12 cellular contexts compared by ENCODE assay signal in the genomic region with DNA sequence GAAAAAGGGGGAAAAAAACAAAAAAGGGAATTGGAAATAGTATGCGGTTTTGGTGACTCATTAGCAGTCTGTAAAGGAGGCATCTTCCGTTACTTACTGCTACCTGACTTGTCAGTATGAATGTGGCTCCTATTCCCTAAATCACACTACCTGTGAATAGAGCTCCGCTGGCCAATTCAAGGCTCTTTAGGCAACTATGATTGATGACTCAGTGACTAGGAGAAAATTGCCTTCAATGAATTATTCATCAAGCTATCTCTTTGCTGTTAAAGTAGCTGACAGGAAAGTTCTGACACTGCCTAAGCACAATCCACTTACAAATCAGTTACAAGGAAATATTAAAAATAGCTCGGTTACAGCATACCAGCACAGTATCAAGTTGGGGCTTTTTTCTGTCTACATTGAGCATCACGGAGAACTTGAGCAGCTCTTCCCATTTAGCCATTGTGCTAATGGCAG.
DNase-seq lines count a peak whose midpoint lies in the region; TF ChIP-seq lines count a peak whose summit lies in the region.
"Had no signal": no experiment of that assay in that cellular context is flagged by ENCODE, and none has a peak within 500 bp of the region (broad histone marks: within the 10 kb centered on the region; RNA-seq: fewer than 3 reads in every experiment).

No MANE protein-coding gene starts in this region.

- TF ChIP-seq CTCF in neural cell (IDR thresholded peaks at IDR 0.05; ENCODE audit: poor library complexity, severe bottlenecking) = no peak

- DNase-seq in NCI-H510A treated with DMSO at 0.1 percent for 48 hours (lab: John Stamatoyannopoulos, UW) (peak; percentile 85), NCI-H510A (lab: John Stamatoyannopoulos, UW) (no peak), NCI-H1694 treated with DMSO at 0.1 percent for 48 hours (lab: John Stamatoyannopoulos, UW) (peak; percentile 97), SHP77 (lab: John Stamatoyannopoulos, UW) (peak; percentile 97 to 99), anterior cingulate cortex (lab: John Stamatoyannopoulos, UW) (no peak), GM03348 (ENCODE audit: low spot score) (no peak), GM19240 (ENCODE audit: insufficient read length, low spot score) (no peak)
- DNase-seq: activated CD8-positive, alpha-beta memory T cell treated with anti-CD3 and anti-CD28 coated beads, Interleukin-2, amount 10 ng/mL, durations not matched to agents 7 days and 5 days; activated naive CD4-positive, alpha-beta T cell treated with anti-CD3 and anti-CD28 coated beads, Interleukin-2, amount 50 U/mL, for 16 hours; stimulated activated CD4-positive, alpha-beta T cell treated with anti-CD3 and anti-CD28 coated beads, Interleukin-2, amount 100 ng/mL, for 24 hours had no signal

- H3K27me3 ChIP-seq in neural cell (ENCODE audit: insufficient read depth, low read depth, low read length) = no peaks in the 10 kb centered on the region
- H3K27me3 ChIP-seq: vagina had no signal

- H3K9me2 ChIP-seq in neural cell (ENCODE audit: insufficient read depth, low read length) = no peaks in the 10 kb centered on the region

- peaks cover 54% of the 10 kb centered on the region for H3K79me2 ChIP-seq in neural cell (replicated peaks; ENCODE audit: insufficient read depth, low read length)

- no peak for TF ChIP-seq RAD21 in neural cell (conservative IDR thresholded peaks at IDR 0.05)

- peak; percentile 94 for TF ChIP-seq EP300 in neural cell (conservative IDR thresholded peaks at IDR 0.05; ENCODE audit: poor library complexity, severe bottlenecking)

- no peaks in the 10 kb centered on the region for H4K20me1 ChIP-seq in neural cell (ENCODE audit: insufficient read depth)

- H3K4me2 ChIP-seq in neural cell (ENCODE audit: low read length) = peak overlapping the region; percentile 50

- H3F3A ChIP-seq in neural cell (ENCODE audit: insufficient read depth, low read length, poor library complexity, severe bottlenecking) = no peaks in the 10 kb centered on the region

- H2AFZ ChIP-seq in neural cell (ENCODE audit: low read depth, low read length) = no peak overlapping the region

- H3K9ac ChIP-seq in neural cell (ENCODE audit: low read length) = peak overlapping the region; percentile 59

- H3K4me3 ChIP-seq in neural cell (ENCODE audit: low read length) = peak overlapping the region; percentile 36
- H3K4me3 ChIP-seq: vagina had no signal

- peak overlapping the region; percentile 93 for H3K27ac ChIP-seq in neural cell (ENCODE audit: low read length)
- H3K27ac ChIP-seq: vagina had no signal

- no peaks in the 10 kb centered on the region for H3K36me3 ChIP-seq in neural cell (ENCODE audit: insufficient read depth, low read length)
- H3K36me3 ChIP-seq: vagina had no signal

- no peaks in the 10 kb centered on the region for H3K9me3 ChIP-seq in neural cell (ENCODE audit: low read length)
- H3K9me3 ChIP-seq: vagina had no signal

TF ChIP-seq in neural cell, 6 proteins besides CTCF, POLR2A, EP300 and RAD21:
- TF ChIP-seq TAF1 (IDR thresholded peaks at IDR 0.05; ENCODE audit: low read depth) = no peak
- TF ChIP-seq POLR2AphosphoS5 (IDR thresholded peaks at IDR 0.05) = peak; percentile 52

Comparison
In these comparisons a context has a peak if more than half of its experiments do, and no peak if none do; other contexts are left out.
1. DNase-seq: peak in NCI-H510A treated with DMSO at 0.1 percent for 48 hours (single experiment), NCI-H1694 treated with DMSO at 0.1 percent for 48 hours (single experiment) and SHP77 (2 of 2); none in NCI-H510A (single experiment), anterior cingulate cortex (0 of 58), GM03348 (single experiment) and GM19240 (single experiment).